ENCODE assay signal across 1 cellular context in the genomic region with DNA sequence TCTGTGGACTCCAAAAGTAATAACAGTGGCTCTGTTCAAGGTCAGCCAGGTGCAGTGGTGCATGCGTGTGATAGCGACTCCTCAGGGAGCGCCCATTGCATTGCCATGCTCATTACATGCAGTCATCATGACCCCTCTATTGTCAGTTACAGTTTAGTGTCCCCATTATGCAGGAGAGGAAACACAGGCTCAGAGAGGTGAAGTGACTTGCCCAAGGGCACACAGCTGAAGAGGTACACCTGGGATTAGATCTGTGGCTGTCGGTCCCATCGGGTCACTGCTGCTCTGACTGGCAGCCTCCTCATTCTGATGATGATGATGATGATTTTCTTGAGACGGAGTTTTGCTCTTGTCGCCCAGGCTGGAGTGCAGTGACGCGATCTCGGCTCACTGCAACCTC.
TF ChIP-seq lines count a peak whose summit lies in the region.

No MANE protein-coding gene starts in this region.

TF ChIP-seq in K562, 482 proteins besides CTCF, POLR2A, EP300 and RAD21 (continued from another document):
- no peak for TF ChIP-seq ZNF668 (CRISPR knock-in tag; IDR thresholded peaks at IDR 0.05)
- TF ChIP-seq, protein P1, sequence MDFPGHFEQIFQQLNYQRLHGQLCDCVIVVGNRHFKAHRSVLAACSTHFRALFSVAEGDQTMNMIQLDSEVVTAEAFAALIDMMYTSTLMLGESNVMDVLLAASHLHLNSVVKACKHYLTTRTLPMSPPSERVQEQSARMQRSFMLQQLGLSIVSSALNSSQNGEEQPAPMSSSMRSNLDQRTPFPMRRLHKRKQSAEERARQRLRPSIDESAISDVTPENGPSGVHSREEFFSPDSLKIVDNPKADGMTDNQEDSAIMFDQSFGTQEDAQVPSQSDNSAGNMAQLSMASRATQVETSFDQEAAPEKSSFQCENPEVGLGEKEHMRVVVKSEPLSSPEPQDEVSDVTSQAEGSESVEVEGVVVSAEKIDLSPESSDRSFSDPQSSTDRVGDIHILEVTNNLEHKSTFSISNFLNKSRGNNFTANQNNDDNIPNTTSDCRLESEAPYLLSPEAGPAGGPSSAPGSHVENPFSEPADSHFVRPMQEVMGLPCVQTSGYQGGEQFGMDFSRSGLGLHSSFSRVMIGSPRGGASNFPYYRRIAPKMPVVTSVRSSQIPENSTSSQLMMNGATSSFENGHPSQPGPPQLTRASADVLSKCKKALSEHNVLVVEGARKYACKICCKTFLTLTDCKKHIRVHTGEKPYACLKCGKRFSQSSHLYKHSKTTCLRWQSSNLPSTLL (IDR thresholded peaks at IDR 0.05) = no peak
- TF ChIP-seq TAF1 (IDR thresholded peaks at IDR 0.05; ENCODE audit: control insufficient read depth, extremely low read depth, insufficient read depth, low read length, severe bottlenecking) = no peak
- TF ChIP-seq CC2D1A (IDR thresholded peaks at IDR 0.05) = no peak
- TF ChIP-seq RBBP5 (IDR thresholded peaks at IDR 0.05; ENCODE audit: borderline replicate concordance, insufficient read depth, low read length, poor library complexity, severe bottlenecking) = no peak
- TF ChIP-seq, protein P2, sequence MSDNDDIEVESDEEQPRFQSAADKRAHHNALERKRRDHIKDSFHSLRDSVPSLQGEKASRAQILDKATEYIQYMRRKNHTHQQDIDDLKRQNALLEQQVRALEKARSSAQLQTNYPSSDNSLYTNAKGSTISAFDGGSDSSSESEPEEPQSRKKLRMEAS (CRISPR knock-in tag; IDR thresholded peaks at IDR 0.05) = peak; percentile 32; the same call in 1 of the 2 replicates
- no peak for TF ChIP-seq ZNF583 (CRISPR knock-in tag; IDR thresholded peaks at IDR 0.05)
- TF ChIP-seq RBM39 (optimal IDR thresholded peaks at IDR 0.05; ENCODE audit: low read depth, low read length) = no peak
- TF ChIP-seq KDM1A (IDR thresholded peaks at IDR 0.05) = peak in 1 of 2 experiments; percentile 30; a peak in 1 of 4 replicates
- no peak for TF ChIP-seq RNF2 (IDR thresholded peaks at IDR 0.05)
